In the genomic region with DNA sequence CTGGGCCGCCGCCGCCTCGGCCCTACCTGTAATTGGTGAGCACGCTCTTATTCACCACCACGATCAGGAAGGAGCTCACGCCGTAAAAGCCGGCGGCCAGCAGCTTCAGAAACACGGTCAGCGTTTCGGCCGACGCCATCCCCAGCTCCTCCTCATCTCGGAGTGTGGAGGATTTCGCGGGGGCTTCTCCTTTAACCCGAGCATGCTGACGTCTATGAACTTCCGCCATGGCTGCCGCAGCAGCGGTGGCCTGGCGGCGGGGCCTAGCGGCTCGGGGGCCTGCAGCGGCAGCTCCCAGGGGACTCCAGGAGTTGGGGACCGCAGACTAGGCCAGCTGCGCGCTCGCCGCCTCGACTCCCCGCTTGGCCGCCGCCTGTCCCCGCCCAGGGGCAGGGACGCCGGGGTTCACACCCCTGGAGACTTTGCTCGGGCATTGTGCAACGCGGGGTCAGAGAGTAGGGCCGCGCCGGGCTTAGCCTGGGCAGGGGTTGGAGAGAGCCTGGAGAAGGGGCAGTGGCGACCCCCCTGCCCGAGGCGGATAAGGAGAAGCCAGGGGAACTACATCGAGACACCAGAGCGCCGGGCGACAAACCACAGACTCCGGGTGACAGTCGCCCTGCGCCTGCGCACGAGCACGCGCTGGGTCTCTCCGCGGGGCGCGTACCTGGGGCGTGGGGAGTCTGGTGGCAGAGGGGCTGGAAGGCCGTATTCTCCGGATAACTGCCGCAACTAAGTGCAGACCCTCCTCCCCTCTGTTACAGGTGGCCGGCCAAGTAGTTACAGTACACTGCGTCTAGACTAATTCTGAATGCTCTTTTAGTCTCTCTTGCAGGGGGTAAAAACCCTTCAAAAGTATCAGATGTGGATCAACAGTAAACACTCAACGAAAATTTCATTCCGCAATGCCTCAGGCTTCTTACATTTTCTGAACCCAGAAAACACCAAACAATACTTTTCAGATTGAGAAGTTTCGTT, we compare ENCODE assay signal across 8 cellular contexts. TPM values are rescaled to one million over a fixed set of nuclear protein-coding genes. Genes with fewer than 3 reads are reported as not detected.
A peak's percentile ranks its signal among the peaks of the same experiment; 100 is the strongest.
DNase-seq lines count a peak whose midpoint lies in the region; ATAC-seq and TF ChIP-seq lines count a peak whose summit lies in the region.

Gene SLC35D1 (minus strand): TSS at position 364 of the 975 bp plus-strand sequence. CDS start 135 bp downstream, at position 229.

- peak within 1 kb of the TSS; percentile 79 for H3K4me3 ChIP-seq in HL-60 (replicated peaks; ENCODE audit: insufficient read depth, low read length)

- peak; percentile 80 for ATAC-seq in GM19463 (IDR thresholded peaks at IDR 0.05; ENCODE audit: unreplicated experiment)
- peak; percentile 82 for ATAC-seq in effector memory CD8-positive, alpha-beta T cell (replicated peaks)

- H3K4me1 Mint-ChIP-seq in effector memory CD8-positive, alpha-beta T cell (ENCODE audit: low read depth in 2 of 2), result peaks cover 17 to 34% of the 10 kb centered on the region in 2 donors

- no peak for TF ChIP-seq CTCF in HL-60 (IDR thresholded peaks at IDR 0.05; ENCODE audit: insufficient read depth, low read length)

- peaks cover 34% of the 10 kb centered on the region for H3K36me3 Mint-ChIP-seq in effector memory CD8-positive, alpha-beta T cell (ENCODE audit: insufficient read depth)

- no peaks in the 10 kb centered on the region for H3K27me3 ChIP-seq in HL-60 (ENCODE audit: insufficient read depth, poor library complexity, severe bottlenecking)

- peak within 1 kb of the TSS; percentile 85 to 91 for H3K4me3 Mint-ChIP-seq in effector memory CD8-positive, alpha-beta T cell

- peak; percentile 91 for DNase-seq in COLO668 (lab: John Stamatoyannopoulos, UW; ENCODE audit: unreplicated experiment)
- peak; percentile 41 to 75 for DNase-seq in HL-60 (ENCODE audit: low read depth in 1 of 2, low spot score in 1 of 2)
- peak; percentile 50 to 66 for DNase-seq in NOMO-1 (lab: John Stamatoyannopoulos, UW; ENCODE audit: unreplicated experiment in 2 of 2)
- DNase-seq in activated CD8-positive, alpha-beta memory T cell treated with anti-CD3 and anti-CD28 coated beads for 4 hours (ENCODE audit: low read depth in 2 of 2), result peak; percentile 47 to 65
- DNase-seq in effector memory CD8-positive, alpha-beta T cell, result peak; percentile 64 to 67 (median 66)
- peak; percentile 93 for DNase-seq in mesenteric fat pad (ENCODE audit: low spot score)
- DNase-seq in stimulated activated CD8-positive, alpha-beta memory T cell treated with anti-CD3 and anti-CD28 coated beads, Interleukin-15, amount 100 ng/mL, for 4 hours (ENCODE audit: low read depth in 2 of 2), result peak; percentile 59 to 65

- no peaks in the 10 kb centered on the region for H3K9me3 Mint-ChIP-seq in effector memory CD8-positive, alpha-beta T cell

- peak within 1 kb of the TSS; percentile 84 for H3K27ac ChIP-seq in HL-60 (replicated peaks)

- H3K27ac Mint-ChIP-seq in effector memory CD8-positive, alpha-beta T cell, result peak within 1 kb of the TSS; percentile 94 to 96

- no peaks in the 10 kb centered on the region for H3K27me3 Mint-ChIP-seq in effector memory CD8-positive, alpha-beta T cell

RNA-seq across cellular contexts. Expression of gene SLC35D1, which starts in this region (rescaled TPM):
- total RNA-seq in mesenteric fat pad, result 7.4 TPM

Comparison
In these comparisons a context has a peak if more than half of its experiments do, and no peak if none do; other contexts are left out.
1. Peak in every context shown above with its lines: DNase-seq, ATAC-seq, H3K4me3 ChIP-seq and H3K27ac ChIP-seq.